Comparison of ENCODE assay signal across 8 cellular contexts in the genomic region with DNA sequence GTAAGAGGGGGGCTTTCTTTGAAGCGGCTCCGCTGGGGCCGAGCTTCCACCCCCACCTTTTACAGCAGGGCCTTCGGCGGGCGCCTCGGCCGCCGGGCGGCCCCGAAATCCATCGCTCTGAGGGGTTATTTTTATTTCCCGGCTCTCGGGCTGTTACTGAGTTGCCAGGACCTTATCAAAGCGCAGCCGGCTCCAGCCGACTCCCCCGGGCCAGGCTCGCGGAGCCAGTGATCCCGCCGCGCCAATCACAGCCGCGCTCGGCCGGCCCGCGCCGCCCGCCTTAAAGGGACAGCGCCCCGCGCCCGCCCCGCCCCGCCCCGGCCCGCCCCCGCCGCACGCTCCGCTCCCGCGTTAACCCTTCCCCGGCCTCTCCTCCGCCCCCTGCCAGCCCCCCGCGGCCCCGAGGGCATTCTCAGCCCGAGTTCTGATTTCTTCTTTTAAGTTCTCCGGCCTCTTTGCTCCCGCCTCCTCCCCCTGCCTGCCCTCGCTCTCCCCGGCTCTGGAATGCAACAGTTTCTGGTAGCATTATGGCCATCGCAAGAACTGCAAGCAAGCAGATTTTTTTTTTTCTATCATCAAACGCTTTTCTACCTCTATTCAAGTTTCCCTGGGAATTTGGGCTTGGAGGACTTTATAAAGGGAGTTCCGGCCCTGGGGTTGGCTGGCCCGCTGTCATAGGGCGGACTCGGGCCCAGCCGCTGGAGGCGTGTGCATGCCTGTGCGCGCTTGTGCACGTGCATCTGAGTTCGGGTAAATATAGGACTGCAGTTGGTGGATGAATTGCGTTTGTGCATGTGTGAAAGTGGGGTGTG.
DNase-seq lines count a peak whose midpoint lies in the region; ATAC-seq and TF ChIP-seq lines count a peak whose summit lies in the region.

A gene with protein sequence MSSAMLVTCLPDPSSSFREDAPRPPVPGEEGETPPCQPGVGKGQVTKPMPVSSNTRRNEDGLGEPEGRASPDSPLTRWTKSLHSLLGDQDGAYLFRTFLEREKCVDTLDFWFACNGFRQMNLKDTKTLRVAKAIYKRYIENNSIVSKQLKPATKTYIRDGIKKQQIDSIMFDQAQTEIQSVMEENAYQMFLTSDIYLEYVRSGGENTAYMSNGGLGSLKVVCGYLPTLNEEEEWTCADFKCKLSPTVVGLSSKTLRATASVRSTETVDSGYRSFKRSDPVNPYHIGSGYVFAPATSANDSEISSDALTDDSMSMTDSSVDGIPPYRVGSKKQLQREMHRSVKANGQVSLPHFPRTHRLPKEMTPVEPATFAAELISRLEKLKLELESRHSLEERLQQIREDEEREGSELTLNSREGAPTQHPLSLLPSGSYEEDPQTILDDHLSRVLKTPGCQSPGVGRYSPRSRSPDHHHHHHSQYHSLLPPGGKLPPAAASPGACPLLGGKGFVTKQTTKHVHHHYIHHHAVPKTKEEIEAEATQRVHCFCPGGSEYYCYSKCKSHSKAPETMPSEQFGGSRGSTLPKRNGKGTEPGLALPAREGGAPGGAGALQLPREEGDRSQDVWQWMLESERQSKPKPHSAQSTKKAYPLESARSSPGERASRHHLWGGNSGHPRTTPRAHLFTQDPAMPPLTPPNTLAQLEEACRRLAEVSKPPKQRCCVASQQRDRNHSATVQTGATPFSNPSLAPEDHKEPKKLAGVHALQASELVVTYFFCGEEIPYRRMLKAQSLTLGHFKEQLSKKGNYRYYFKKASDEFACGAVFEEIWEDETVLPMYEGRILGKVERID (minus strand): TSS at position 255 of the 812 bp plus-strand sequence. CDS start 3,028 bp downstream, outside the sequence.

- TF ChIP-seq CTCF in GM10266 (IDR thresholded peaks at IDR 0.05; ENCODE audit: control insufficient read depth, insufficient read depth, low read depth, missing control alignments) (no peak), retinal pigment epithelial cell (conservative IDR thresholded peaks at IDR 0.05; ENCODE audit: low read depth, low read length) (peak; percentile 15)

- DNase-seq in GM10266 (ENCODE audit: extremely low spot score) (peak; percentile 94), NCI-H128 (lab: John Stamatoyannopoulos, UW; ENCODE audit: unreplicated experiment) (peak; percentile 57), T-helper 9 cell (peak; percentile 80), astrocyte of the hippocampus (ENCODE audit: low read depth, low spot score) (peak; percentile 98), hypothalamus (lab: John Stamatoyannopoulos, UW) (peak in 50 of 51 donors; percentile 30 to 89 (median 73)), retinal pigment epithelial cell (ENCODE audit: low read depth) (peak; percentile 61), KG1 (lab: John Stamatoyannopoulos, UW) (no peak)

- peak; percentile 87 for ATAC-seq in HG02678 (IDR thresholded peaks at IDR 0.05; ENCODE audit: unreplicated experiment)

- H3K4me3 ChIP-seq in retinal pigment epithelial cell (ENCODE audit: low read length), result peak within 1 kb of the TSS; percentile 62
